In the genomic region with DNA sequence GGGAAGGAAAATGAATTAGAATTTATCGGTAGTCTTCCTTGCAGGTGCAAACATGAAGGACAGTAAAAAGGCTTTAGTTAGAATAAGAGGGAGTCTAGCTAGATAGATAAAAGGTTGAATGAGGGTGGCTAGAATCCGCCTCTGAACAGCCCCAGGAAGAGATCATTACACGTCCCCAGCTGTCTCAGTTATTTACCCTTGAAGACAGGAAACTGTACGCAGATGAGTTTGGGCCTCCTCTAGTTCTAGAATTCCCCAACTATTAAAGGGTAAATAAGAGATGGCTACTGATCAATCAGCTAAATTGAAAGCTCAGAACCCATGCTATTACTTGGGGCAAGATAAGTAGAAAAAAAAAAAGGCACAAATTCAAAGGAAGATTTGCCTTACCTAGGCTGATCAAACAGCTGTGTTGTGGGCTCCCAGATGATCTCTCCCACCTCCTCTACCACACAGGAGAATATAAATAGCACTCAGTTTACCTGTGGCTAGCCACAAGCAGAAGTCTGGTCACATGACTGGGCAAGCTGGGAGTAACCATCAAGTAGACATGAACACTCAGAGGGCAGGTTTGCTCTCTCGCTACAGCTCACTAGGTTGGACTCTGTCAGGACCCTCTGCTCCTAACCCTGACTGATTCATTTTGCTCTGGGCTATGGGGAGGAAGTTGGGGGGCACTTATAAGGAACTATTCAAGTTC, we compare ENCODE assay signal across 8 cellular contexts. TPM values are rescaled to one million over a fixed set of nuclear protein-coding genes. Genes with fewer than 3 reads are reported as not detected.
A peak's percentile ranks its signal among the peaks of the same experiment; 100 is the strongest.
DNase-seq lines count a peak whose midpoint lies in the region; ATAC-seq and TF ChIP-seq lines count a peak whose summit lies in the region.

No MANE protein-coding gene starts in this region.

- TF ChIP-seq CTCF in GM12864 (IDR thresholded peaks at IDR 0.05; ENCODE audit: low read depth, low read length, missing control alignments) (no peak), ascending aorta (IDR thresholded peaks at IDR 0.05) (no peak)

- peak overlapping the region; percentile 86 for H3K27ac ChIP-seq in effector memory CD4-positive, alpha-beta T cell (ENCODE audit: insufficient read depth, low read length, poor library complexity, severe bottlenecking)
- no peak overlapping the region for H3K27ac ChIP-seq in ascending aorta

- H3K36me3 ChIP-seq in effector memory CD4-positive, alpha-beta T cell (ENCODE audit: control insufficient read depth, insufficient read depth, low read length): no peaks in the 10 kb centered on the region
- no peaks in the 10 kb centered on the region for H3K36me3 ChIP-seq in ascending aorta

- H3K9me3 ChIP-seq in effector memory CD4-positive, alpha-beta T cell (ENCODE audit: control insufficient read depth, low read length): no peaks in the 10 kb centered on the region
- no peaks in the 10 kb centered on the region for H3K9me3 ChIP-seq in ascending aorta

- H3K4me1 ChIP-seq in effector memory CD4-positive, alpha-beta T cell (ENCODE audit: control insufficient read depth, insufficient read depth, low read length, poor library complexity, severe bottlenecking): peaks cover 77% of the 10 kb centered on the region
- H3K4me1 ChIP-seq in ascending aorta: peaks cover 6 to 12% of the 10 kb centered on the region in 2 donors

- H3K4me3 ChIP-seq in GM12864 (ENCODE audit: low read depth, low read length) (peak overlapping the region; percentile 54), ascending aorta (no peak overlapping the region)
- H3K4me3 ChIP-seq in effector memory CD4-positive, alpha-beta T cell (ENCODE audit: insufficient read depth, low read depth, low read length, poor library complexity, severe bottlenecking): peak overlapping the region; percentile 26

- ATAC-seq in GM19463 (IDR thresholded peaks at IDR 0.05; ENCODE audit: unreplicated experiment) (peak; percentile 55), HG03460 (IDR thresholded peaks at IDR 0.05; ENCODE audit: unreplicated experiment) (peak; percentile 43)

- DNase-seq in GM12864 (ENCODE audit: low read depth) (peak; percentile 80), NCI-H2081 treated with DMSO at 0.1 percent for 48 hours (lab: John Stamatoyannopoulos, UW) (no peak), DMS53 treated with DMSO at 0.1 percent for 48 hours (lab: John Stamatoyannopoulos, UW; ENCODE audit: unreplicated experiment) (no peak), ascending aorta (ENCODE audit: low spot score in 2 of 2) (no peak)
- DNase-seq in effector memory CD4-positive, alpha-beta T cell: no peak
- no peak for DNase-seq in activated CD4-positive, alpha-beta T cell treated with anti-CD3 and anti-CD28 coated beads for 48 hours

- intact Hi-C loops in ascending aorta (cut with DNase I): no loop called here

- no peaks in the 10 kb centered on the region for H3K27me3 ChIP-seq in effector memory CD4-positive, alpha-beta T cell (replicated peaks; ENCODE audit: control insufficient read depth, insufficient read depth, low read length, poor library complexity, severe bottlenecking)
- H3K27me3 ChIP-seq in ascending aorta: no peaks in the 10 kb centered on the region

RNA-seq across cellular contexts. Expression of a gene that starts 17.0 kb away (rescaled TPM):
- 25.4 TPM for total RNA-seq in ascending aorta

RNA-seq across cellular contexts. Expression of a gene that starts 39.2 kb away (rescaled TPM):
- total RNA-seq in ascending aorta: 123 TPM

RNA-seq across cellular contexts. Expression of a gene that starts 41.5 kb away (rescaled TPM):
- total RNA-seq in ascending aorta: 46.6 TPM

Comparison
In these comparisons a context has a peak if more than half of its experiments do, and no peak if none do; other contexts are left out.
1. H3K4me3 ChIP-seq: peak in GM12864 (single experiment) and effector memory CD4-positive, alpha-beta T cell (single experiment); none in ascending aorta (0 of 2).